Comparison of ENCODE assay signal across 8 cellular contexts in genomic region chr17:15699413-15699924, GRCh38. TPM values are rescaled to one million over a fixed set of nuclear protein-coding genes. Genes with fewer than 3 reads are reported as not detected.
A peak's percentile ranks its signal among the peaks of the same experiment; 100 is the strongest.
DNase-seq lines count a peak whose midpoint lies in the region; ATAC-seq and TF ChIP-seq lines count a peak whose summit lies in the region.
"Not testable (repeated sequence)": the region's sequence is repeated elsewhere in the genome, so short reads cannot be mapped to it uniquely, and the experiment has no call there.

Gene ZNF286A, plus strand, starts transcription at chr17:15699752. Its CDS starts 578 bp downstream, at chr17:15700330.

- not testable (repeated sequence) for TF ChIP-seq CTCF in left ventricle myocardium inferior (IDR thresholded peaks at IDR 0.05; ENCODE audit: borderline replicate concordance); progenitor cell of endocrine pancreas (IDR thresholded peaks at IDR 0.05; ENCODE audit: unreplicated experiment); upper lobe of right lung (IDR thresholded peaks at IDR 0.05)

- H3K4me1 ChIP-seq in left ventricle myocardium inferior, upper lobe of right lung: not testable (repeated sequence)

- not testable (repeated sequence) for H3K27me3 Mint-ChIP-seq in T-helper 17 cell, progenitor cell of endocrine pancreas

- ATAC-seq in GM18502 (IDR thresholded peaks at IDR 0.05; ENCODE audit: poor library complexity, unreplicated experiment) = peak; percentile 97
- ATAC-seq in HG02943 (IDR thresholded peaks at IDR 0.05; ENCODE audit: low read depth, unreplicated experiment) = peak; percentile 95
- ATAC-seq in T-helper 17 cell = peak; percentile 96
- ATAC-seq in upper lobe of right lung = peak; percentile 100

- H3K9me3 Mint-ChIP-seq in progenitor cell of endocrine pancreas (ENCODE audit: low read depth) = not testable (repeated sequence)

- not testable (repeated sequence) for H3K36me3 ChIP-seq in left ventricle myocardium inferior, upper lobe of right lung

- intact Hi-C loops in left ventricle myocardium inferior (cut with micrococcal nuclease); upper lobe of right lung (cut with DNase I): not testable (repeated sequence)

- H3K4me3 Mint-ChIP-seq in T-helper 17 cell = peak within 1 kb of the TSS; percentile 98
- H3K4me3 Mint-ChIP-seq in progenitor cell of endocrine pancreas (ENCODE audit: low read depth) = peak within 1 kb of the TSS; percentile 89

- H3K4me3 ChIP-seq in left ventricle myocardium inferior (peak within 1 kb of the TSS; percentile 74), upper lobe of right lung (peak within 1 kb of the TSS; percentile 58)

- H3K27ac Mint-ChIP-seq in T-helper 17 cell (peak within 1 kb of the TSS; percentile 95), progenitor cell of endocrine pancreas (peak within 1 kb of the TSS; percentile 90)

- H3K9me3 ChIP-seq in T-helper 17 cell (ENCODE audit: control insufficient read depth, low read length, poor library complexity, severe bottlenecking); left ventricle myocardium inferior (replicated peaks); upper lobe of right lung: not testable (repeated sequence)

- H3K36me3 Mint-ChIP-seq in T-helper 17 cell (ENCODE audit: low read depth) = not testable (repeated sequence)
- peaks cover 24% of the 10 kb centered on the region for H3K36me3 Mint-ChIP-seq in progenitor cell of endocrine pancreas (ENCODE audit: insufficient read depth)

- DNase-seq in NCI-H187 (lab: John Stamatoyannopoulos, UW) (peak; percentile 95 to 96), T-helper 17 cell (peak; percentile 76 to 92 (median 91)), amygdala (lab: John Stamatoyannopoulos, UW) (peak; percentile 57 to 100 (median 97)), left ventricle myocardium inferior (peak; percentile 100), progenitor cell of endocrine pancreas (ENCODE audit: low spot score, unreplicated experiment) (peak; percentile 99), upper lobe of right lung (peak; percentile 100)

- H3K27ac ChIP-seq in left ventricle myocardium inferior (replicated peaks) (peak within 1 kb of the TSS; percentile 70), upper lobe of right lung (peak within 1 kb of the TSS; percentile 49)

- not testable (repeated sequence) for H3K4me1 Mint-ChIP-seq in T-helper 17 cell; progenitor cell of endocrine pancreas (ENCODE audit: low read depth)

- H3K27me3 ChIP-seq in left ventricle myocardium inferior (ENCODE audit: low read depth); upper lobe of right lung: not testable (repeated sequence)

RNA-seq across cellular contexts. Expression of gene ZNF286A, which starts in this region (rescaled TPM):
- total RNA-seq in T-helper 17 cell = 10 to 100 TPM; 14.9 to 19.6 TPM
- total RNA-seq in left ventricle myocardium inferior = 10.8 TPM
- 97.0 and 98.0 TPM in 2 replicates for total RNA-seq in progenitor cell of endocrine pancreas
- total RNA-seq in upper lobe of right lung = 11.6 TPM

Comparison
In these comparisons a context has a peak if more than half of its experiments do, and no peak if none do; other contexts are left out.
1. Peak in every context shown above with its lines: DNase-seq, ATAC-seq, H3K4me3 ChIP-seq and H3K27ac ChIP-seq.